1 cellular context compared by ENCODE assay signal in genomic region chr2:54723300-54724149, GRCh38.
TF ChIP-seq lines count a peak whose summit lies in the region.

Gene EML6, plus strand, starts transcription at chr2:54723662. Its CDS starts 1,400 bp downstream, at chr2:54725062.

TF ChIP-seq in GM12878, 131 proteins besides CTCF, POLR2A, EP300 and RAD21 (continued from another document and continues in another):
- TF ChIP-seq PAX5 (IDR thresholded peaks at IDR 0.05; ENCODE audit: borderline replicate concordance, low read depth, low read length) (0 out of 2 replicates have a peak, but pooled peaks have one; percentile 21), CBFB (IDR thresholded peaks at IDR 0.05; ENCODE audit: low read depth) (0 out of 2 replicates have a peak, but pooled peaks have one; percentile 29), SREBF2 (IDR thresholded peaks at IDR 0.05; ENCODE audit: low read length) (no peak), HDAC2 (IDR thresholded peaks at IDR 0.05) (no peak), SP1 (IDR thresholded peaks at IDR 0.05; ENCODE audit: low read depth, low read length) (no peak), RCOR1 (conservative IDR thresholded peaks at IDR 0.05; ENCODE audit: low read depth, low read length) (peak; percentile 81; the same call in 1 of the 2 replicates), ZNF24 (IDR thresholded peaks at IDR 0.05) (no peak), CHD1 (IDR thresholded peaks at IDR 0.05; ENCODE audit: low read depth, low read length) (no peak), ZZZ3 (IDR thresholded peaks at IDR 0.05; ENCODE audit: control insufficient read depth, insufficient read length, low read depth) (no peak), PRDM15 (CRISPR knock-in tag; IDR thresholded peaks at IDR 0.05) (no peak), PAX8 (IDR thresholded peaks at IDR 0.05) (no peak), E2F8 (IDR thresholded peaks at IDR 0.05; ENCODE audit: low read depth, partially characterized antibody) (no peak), SREBF1 (IDR thresholded peaks at IDR 0.05; ENCODE audit: low read length) (peak; percentile 77), EZH2 (IDR thresholded peaks at IDR 0.05; ENCODE audit: borderline replicate concordance, control insufficient read depth, low read depth, low read length) (no peak), ZNF217 (IDR thresholded peaks at IDR 0.05) (no peak), ZNF622 (IDR thresholded peaks at IDR 0.05) (no peak), JUNB (IDR thresholded peaks at IDR 0.05) (no peak), CEBPB (IDR thresholded peaks at IDR 0.05; ENCODE audit: borderline replicate concordance in 1 of 2, low read depth in 2 of 2, low read length in 2 of 2) (no peak), MXI1 (IDR thresholded peaks at IDR 0.05; ENCODE audit: low read depth, low read length) (peak; percentile 55; the same call in 1 of the 2 replicates), RUNX3 (IDR thresholded peaks at IDR 0.05; ENCODE audit: low read length) (no peak), TBL1XR1 (IDR thresholded peaks at IDR 0.05; ENCODE audit: low read depth, low read length) (peak; percentile 71; the same call in 1 of the 2 replicates), RB1 (IDR thresholded peaks at IDR 0.05; ENCODE audit: borderline replicate concordance) (no peak), HDAC6 (IDR thresholded peaks at IDR 0.05; ENCODE audit: unreplicated experiment) (peak; percentile 40), POLR2AphosphoS5 (IDR thresholded peaks at IDR 0.05; ENCODE audit: low read length) (no peak), HDGF (IDR thresholded peaks at IDR 0.05) (peak; percentile 82), CREB1 (IDR thresholded peaks at IDR 0.05; ENCODE audit: low read depth) (peak; percentile 81), FOS (IDR thresholded peaks at IDR 0.05; ENCODE audit: borderline replicate concordance, extremely low read depth, insufficient read length) (no peak), MEF2A (IDR thresholded peaks at IDR 0.05; ENCODE audit: insufficient read depth, low read depth, low read length) (no peak), SRF (IDR thresholded peaks at IDR 0.05; ENCODE audit: low read depth in 2 of 2, low read length in 2 of 2) (no peak), CHD2 (IDR thresholded peaks at IDR 0.05; ENCODE audit: borderline replicate concordance, low read depth, low read length) (peak; percentile 79; the same call in 1 of the 2 replicates), KLF5 (IDR thresholded peaks at IDR 0.05; ENCODE audit: partially characterized antibody) (no peak), BMI1 (IDR thresholded peaks at IDR 0.05; ENCODE audit: borderline replicate concordance) (peak; percentile 34; the same call in 1 of the 2 replicates), GATAD2B (conservative IDR thresholded peaks at IDR 0.05; ENCODE audit: low read depth) (peak; percentile 40; the same call in 1 of the 2 replicates), ZSCAN29 (IDR thresholded peaks at IDR 0.05) (no peak), ATF3 (IDR thresholded peaks at IDR 0.05; ENCODE audit: borderline replicate concordance, extremely low read depth, low read depth, low read length) (0 out of 2 replicates have a peak, but pooled peaks have one; percentile 32), POU2F2 (IDR thresholded peaks at IDR 0.05; ENCODE audit: borderline replicate concordance, low read depth, low read length) (no peak), BHLHE40 (IDR thresholded peaks at IDR 0.05; ENCODE audit: borderline replicate concordance in 1 of 2, low read depth in 2 of 2, low read length in 1 of 2) (peak in 1 of 2 experiments; percentile 48; a peak in 1 of 4 replicates), NFYA (IDR thresholded peaks at IDR 0.05; ENCODE audit: borderline replicate concordance, low read depth, low read length) (no peak), IRF4 (IDR thresholded peaks at IDR 0.05; ENCODE audit: low read depth, low read length) (no peak), NR2C1 (IDR thresholded peaks at IDR 0.05) (peak; percentile 86), PML (IDR thresholded peaks at IDR 0.05; ENCODE audit: low read length) (no peak), MTA3 (IDR thresholded peaks at IDR 0.05; ENCODE audit: borderline replicate concordance, low read length) (no peak), IKZF1 (conservative IDR thresholded peaks at IDR 0.05) (peak; percentile 94)
- TF ChIP-seq, protein P1, sequence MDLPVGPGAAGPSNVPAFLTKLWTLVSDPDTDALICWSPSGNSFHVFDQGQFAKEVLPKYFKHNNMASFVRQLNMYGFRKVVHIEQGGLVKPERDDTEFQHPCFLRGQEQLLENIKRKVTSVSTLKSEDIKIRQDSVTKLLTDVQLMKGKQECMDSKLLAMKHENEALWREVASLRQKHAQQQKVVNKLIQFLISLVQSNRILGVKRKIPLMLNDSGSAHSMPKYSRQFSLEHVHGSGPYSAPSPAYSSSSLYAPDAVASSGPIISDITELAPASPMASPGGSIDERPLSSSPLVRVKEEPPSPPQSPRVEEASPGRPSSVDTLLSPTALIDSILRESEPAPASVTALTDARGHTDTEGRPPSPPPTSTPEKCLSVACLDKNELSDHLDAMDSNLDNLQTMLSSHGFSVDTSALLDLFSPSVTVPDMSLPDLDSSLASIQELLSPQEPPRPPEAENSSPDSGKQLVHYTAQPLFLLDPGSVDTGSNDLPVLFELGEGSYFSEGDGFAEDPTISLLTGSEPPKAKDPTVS (IDR thresholded peaks at IDR 0.05; ENCODE audit: low read depth, low read length): no peak; the same call in 1 of the 2 replicates
- TF ChIP-seq, protein P2, sequence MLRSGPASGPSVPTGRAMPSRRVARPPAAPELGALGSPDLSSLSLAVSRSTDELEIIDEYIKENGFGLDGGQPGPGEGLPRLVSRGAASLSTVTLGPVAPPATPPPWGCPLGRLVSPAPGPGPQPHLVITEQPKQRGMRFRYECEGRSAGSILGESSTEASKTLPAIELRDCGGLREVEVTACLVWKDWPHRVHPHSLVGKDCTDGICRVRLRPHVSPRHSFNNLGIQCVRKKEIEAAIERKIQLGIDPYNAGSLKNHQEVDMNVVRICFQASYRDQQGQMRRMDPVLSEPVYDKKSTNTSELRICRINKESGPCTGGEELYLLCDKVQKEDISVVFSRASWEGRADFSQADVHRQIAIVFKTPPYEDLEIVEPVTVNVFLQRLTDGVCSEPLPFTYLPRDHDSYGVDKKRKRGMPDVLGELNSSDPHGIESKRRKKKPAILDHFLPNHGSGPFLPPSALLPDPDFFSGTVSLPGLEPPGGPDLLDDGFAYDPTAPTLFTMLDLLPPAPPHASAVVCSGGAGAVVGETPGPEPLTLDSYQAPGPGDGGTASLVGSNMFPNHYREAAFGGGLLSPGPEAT (IDR thresholded peaks at IDR 0.05; ENCODE audit: low read depth): no peak; the same call in 1 of the 2 replicates
- TF ChIP-seq, protein P3, sequence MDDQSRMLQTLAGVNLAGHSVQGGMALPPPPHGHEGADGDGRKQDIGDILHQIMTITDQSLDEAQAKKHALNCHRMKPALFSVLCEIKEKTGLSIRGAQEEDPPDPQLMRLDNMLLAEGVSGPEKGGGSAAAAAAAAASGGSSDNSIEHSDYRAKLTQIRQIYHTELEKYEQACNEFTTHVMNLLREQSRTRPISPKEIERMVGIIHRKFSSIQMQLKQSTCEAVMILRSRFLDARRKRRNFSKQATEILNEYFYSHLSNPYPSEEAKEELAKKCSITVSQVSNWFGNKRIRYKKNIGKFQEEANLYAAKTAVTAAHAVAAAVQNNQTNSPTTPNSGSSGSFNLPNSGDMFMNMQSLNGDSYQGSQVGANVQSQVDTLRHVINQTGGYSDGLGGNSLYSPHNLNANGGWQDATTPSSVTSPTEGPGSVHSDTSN (IDR thresholded peaks at IDR 0.05; ENCODE audit: insufficient replicate concordance, low read depth, low read length): no peak
- TF ChIP-seq, protein P4, sequence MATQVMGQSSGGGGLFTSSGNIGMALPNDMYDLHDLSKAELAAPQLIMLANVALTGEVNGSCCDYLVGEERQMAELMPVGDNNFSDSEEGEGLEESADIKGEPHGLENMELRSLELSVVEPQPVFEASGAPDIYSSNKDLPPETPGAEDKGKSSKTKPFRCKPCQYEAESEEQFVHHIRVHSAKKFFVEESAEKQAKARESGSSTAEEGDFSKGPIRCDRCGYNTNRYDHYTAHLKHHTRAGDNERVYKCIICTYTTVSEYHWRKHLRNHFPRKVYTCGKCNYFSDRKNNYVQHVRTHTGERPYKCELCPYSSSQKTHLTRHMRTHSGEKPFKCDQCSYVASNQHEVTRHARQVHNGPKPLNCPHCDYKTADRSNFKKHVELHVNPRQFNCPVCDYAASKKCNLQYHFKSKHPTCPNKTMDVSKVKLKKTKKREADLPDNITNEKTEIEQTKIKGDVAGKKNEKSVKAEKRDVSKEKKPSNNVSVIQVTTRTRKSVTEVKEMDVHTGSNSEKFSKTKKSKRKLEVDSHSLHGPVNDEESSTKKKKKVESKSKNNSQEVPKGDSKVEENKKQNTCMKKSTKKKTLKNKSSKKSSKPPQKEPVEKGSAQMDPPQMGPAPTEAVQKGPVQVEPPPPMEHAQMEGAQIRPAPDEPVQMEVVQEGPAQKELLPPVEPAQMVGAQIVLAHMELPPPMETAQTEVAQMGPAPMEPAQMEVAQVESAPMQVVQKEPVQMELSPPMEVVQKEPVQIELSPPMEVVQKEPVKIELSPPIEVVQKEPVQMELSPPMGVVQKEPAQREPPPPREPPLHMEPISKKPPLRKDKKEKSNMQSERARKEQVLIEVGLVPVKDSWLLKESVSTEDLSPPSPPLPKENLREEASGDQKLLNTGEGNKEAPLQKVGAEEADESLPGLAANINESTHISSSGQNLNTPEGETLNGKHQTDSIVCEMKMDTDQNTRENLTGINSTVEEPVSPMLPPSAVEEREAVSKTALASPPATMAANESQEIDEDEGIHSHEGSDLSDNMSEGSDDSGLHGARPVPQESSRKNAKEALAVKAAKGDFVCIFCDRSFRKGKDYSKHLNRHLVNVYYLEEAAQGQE (IDR thresholded peaks at IDR 0.05; ENCODE audit: low read depth, low read length): no peak
- TF ChIP-seq, protein P5, sequence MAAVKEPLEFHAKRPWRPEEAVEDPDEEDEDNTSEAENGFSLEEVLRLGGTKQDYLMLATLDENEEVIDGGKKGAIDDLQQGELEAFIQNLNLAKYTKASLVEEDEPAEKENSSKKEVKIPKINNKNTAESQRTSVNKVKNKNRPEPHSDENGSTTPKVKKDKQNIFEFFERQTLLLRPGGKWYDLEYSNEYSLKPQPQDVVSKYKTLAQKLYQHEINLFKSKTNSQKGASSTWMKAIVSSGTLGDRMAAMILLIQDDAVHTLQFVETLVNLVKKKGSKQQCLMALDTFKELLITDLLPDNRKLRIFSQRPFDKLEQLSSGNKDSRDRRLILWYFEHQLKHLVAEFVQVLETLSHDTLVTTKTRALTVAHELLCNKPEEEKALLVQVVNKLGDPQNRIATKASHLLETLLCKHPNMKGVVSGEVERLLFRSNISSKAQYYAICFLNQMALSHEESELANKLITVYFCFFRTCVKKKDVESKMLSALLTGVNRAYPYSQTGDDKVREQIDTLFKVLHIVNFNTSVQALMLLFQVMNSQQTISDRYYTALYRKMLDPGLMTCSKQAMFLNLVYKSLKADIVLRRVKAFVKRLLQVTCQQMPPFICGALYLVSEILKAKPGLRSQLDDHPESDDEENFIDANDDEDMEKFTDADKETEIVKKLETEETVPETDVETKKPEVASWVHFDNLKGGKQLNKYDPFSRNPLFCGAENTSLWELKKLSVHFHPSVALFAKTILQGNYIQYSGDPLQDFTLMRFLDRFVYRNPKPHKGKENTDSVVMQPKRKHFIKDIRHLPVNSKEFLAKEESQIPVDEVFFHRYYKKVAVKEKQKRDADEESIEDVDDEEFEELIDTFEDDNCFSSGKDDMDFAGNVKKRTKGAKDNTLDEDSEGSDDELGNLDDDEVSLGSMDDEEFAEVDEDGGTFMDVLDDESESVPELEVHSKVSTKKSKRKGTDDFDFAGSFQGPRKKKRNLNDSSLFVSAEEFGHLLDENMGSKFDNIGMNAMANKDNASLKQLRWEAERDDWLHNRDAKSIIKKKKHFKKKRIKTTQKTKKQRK (IDR thresholded peaks at IDR 0.05; ENCODE audit: low read depth, low read length): no peak
